In the genomic region with DNA sequence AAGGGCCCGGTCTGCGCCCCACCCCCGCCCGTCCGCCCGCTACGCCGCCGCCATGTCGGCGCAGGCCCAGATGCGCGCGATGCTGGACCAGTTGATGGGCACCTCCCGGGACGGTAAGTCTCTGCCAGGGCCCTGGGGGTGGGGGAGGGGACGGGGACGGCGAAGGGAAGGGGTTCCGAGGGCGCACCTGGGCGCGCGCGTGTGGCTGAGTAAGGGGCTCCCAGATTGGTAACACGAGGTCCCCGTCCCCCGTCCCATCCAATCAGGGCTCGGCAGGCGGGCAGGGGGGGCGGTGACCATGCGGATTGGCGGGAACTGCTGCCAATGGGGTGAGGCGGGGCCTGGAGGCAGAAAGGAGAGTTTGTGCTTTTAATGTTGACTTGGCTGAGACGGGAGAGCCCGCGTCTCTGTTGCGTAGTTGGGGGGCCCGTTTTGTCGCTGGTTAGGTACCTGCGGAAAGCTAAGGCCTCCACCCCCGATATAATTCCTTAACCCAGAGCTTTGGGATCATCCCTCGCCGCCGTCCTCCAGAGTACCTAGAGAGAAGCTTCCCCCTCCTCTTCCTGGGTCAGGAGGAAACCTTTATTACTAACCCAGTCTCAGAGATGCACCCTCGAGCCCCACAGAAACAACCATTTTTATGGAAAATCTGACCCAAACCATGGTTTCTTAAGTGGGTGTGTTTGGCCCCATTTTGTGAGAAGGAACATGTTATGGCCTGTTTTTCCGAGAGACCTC, we compare ENCODE assay signal across 8 cellular contexts. TPM values are rescaled to one million over a fixed set of nuclear protein-coding genes. Genes with fewer than 3 reads are reported as not detected.
DNase-seq lines count a peak whose midpoint lies in the region; ATAC-seq and TF ChIP-seq lines count a peak whose summit lies in the region.

No MANE protein-coding gene starts in this region.

- H3K4me3 ChIP-seq in adrenal gland, result peak overlapping the region; percentile 77 to 99 (median 90)
- H3K4me3 ChIP-seq in heart left ventricle, result peak overlapping the region; percentile 79 to 100 (median 92)
- peak overlapping the region; percentile 78 to 96 (median 90) for H3K4me3 ChIP-seq in transverse colon

- in situ Hi-C loops in GM13976 (cut with MboI; ENCODE audit: low sequenced_read_pairs, unreplicated experiment) (no loop called here), transverse colon (cut with MboI; ENCODE audit: low pct_ligation_motif_present in 1 of 4, low pct_unique_long_range_greater_than_20kb in 1 of 4, low sequenced_read_pairs in 3 of 4) (no loop called here)

- TF ChIP-seq POLR2A in adrenal gland (IDR thresholded peaks at IDR 0.05), result peak in 1 of 2 donors; percentile 89
- TF ChIP-seq POLR2A in heart left ventricle (IDR thresholded peaks at IDR 0.05), result peak in 1 of 2 donors; percentile 51
- peak; percentile 36 for TF ChIP-seq POLR2A in transverse colon (IDR thresholded peaks at IDR 0.05)

- H3K27me3 ChIP-seq in adrenal gland (no peaks in the 10 kb centered on the region), heart left ventricle (no peaks in the 10 kb centered on the region), transverse colon (no peaks in the 10 kb centered on the region)

- intact Hi-C loops in adrenal gland (cut with DNase I) (no loop called here), heart left ventricle (cut with DNase I) (no loop called here), transverse colon (cut with DNase I; ENCODE audit: low total_unique reads) (no loop called here)

- DNase-seq in GM13976 (ENCODE audit: low spot score), result peak; percentile 94
- peak; percentile 83 for DNase-seq in NCI-H1436 treated with DMSO at 0.1 percent for 48 hours (lab: John Stamatoyannopoulos, UW)
- DNase-seq in T follicular helper cell (ENCODE audit: low read depth), result peak; percentile 98
- DNase-seq in adrenal gland, result peak; percentile 97 to 99 (median 98)
- peak; percentile 97 to 98 (median 97) for DNase-seq in heart left ventricle
- peak; percentile 94 for DNase-seq in pons (ENCODE audit: low spot score)
- DNase-seq in transverse colon, result peak; percentile 97

- no peak for TF ChIP-seq EP300 in transverse colon (IDR thresholded peaks at IDR 0.05; ENCODE audit: low read depth)

- H3K9me3 ChIP-seq in adrenal gland (replicated peaks in 1 of 3) (no peaks in the 10 kb centered on the region), heart left ventricle (no peaks in the 10 kb centered on the region), transverse colon (no peaks in the 10 kb centered on the region)

- TF ChIP-seq CTCF in GM13976 (IDR thresholded peaks at IDR 0.05; ENCODE audit: borderline replicate concordance, control extremely low read depth, extremely low read depth, insufficient read depth, missing control alignments) (no peak), adrenal gland (IDR thresholded peaks at IDR 0.05) (no peak), heart left ventricle (IDR thresholded peaks at IDR 0.05) (no peak), transverse colon (IDR thresholded peaks at IDR 0.05) (no peak)

- H3K27ac ChIP-seq in adrenal gland, result peak overlapping the region; percentile 95 to 100 (median 99)
- peak overlapping the region; percentile 95 to 100 (median 99) for H3K27ac ChIP-seq in heart left ventricle
- H3K27ac ChIP-seq in transverse colon, result peak overlapping the region; percentile 98 to 100 (median 100)

- ATAC-seq in HG02840 (IDR thresholded peaks at IDR 0.05; ENCODE audit: low FRiP score, unreplicated experiment) (peak; percentile 62), heart left ventricle (peak; percentile 86 to 89 (median 88))

- 0 to 1% (median 0%) methylated on average over 14 to 47 of the region's 47 CpGs for WGBS in adrenal gland, 4 donors
- WGBS in heart left ventricle, 4 donors, result 0 to 1% (median 0%) methylated on average over 30 to 47 of the region's 47 CpGs
- WGBS in transverse colon (ENCODE audit: low coverage in 1 of 2), 2 donors, result 0% methylated on average over 1 to 29 of the region's 47 CpGs

- H3K36me3 ChIP-seq in adrenal gland (replicated peaks in 1 of 2) (no peaks in the 10 kb centered on the region), heart left ventricle (peaks cover 0 to 25% (median 19%) of the 10 kb centered on the region in 9 donors), transverse colon (no peaks in the 10 kb centered on the region)

- H3K4me1 ChIP-seq in adrenal gland (replicated peaks in 1 of 2) (peaks cover 8 to 37% of the 10 kb centered on the region in 2 donors), heart left ventricle (peaks cover 5 to 52% (median 32%) of the 10 kb centered on the region in 12 donors), transverse colon (peaks cover 7 to 48% (median 20%) of the 10 kb centered on the region in 4 donors)

RNA-seq across cellular contexts. Expression of gene LUC7L2, which starts 0.7 kb away (rescaled TPM):
- total RNA-seq in adrenal gland (10 to 100 TPM; 31.5 to 100.0 (median 54.4) TPM), heart left ventricle (10 to 100 TPM; 29.4 to 55.4 (median 46.3) TPM), transverse colon (100 to 1,000 TPM in 1 of 4 donors, 10 to 100 TPM in 3; 57.3 to 111 (median 76.9) TPM)
- polyA plus RNA-seq in adrenal gland (10 to 100 TPM; 51.2 to 87.6 (median 55.3) TPM), heart left ventricle (10 to 100 TPM; 29.8 to 39.3 TPM)

RNA-seq across cellular contexts. Expression of gene FMC1, which starts 19.2 kb away (rescaled TPM):
- total RNA-seq in adrenal gland, result 10 to 100 TPM in 7 of 8 donors, 1 to 10 TPM in 1; 10.0 to 29.5 (median 20.2) TPM
- 10 to 100 TPM; 14.9 to 98.6 (median 50.0) TPM for polyA plus RNA-seq in adrenal gland
- total RNA-seq in heart left ventricle, result 10 to 100 TPM; 19.0 to 60.0 (median 33.8) TPM
- 10 to 100 TPM; 21.8 to 95.7 TPM for polyA plus RNA-seq in heart left ventricle
- total RNA-seq in transverse colon, result 10 to 100 TPM in 1 of 4 donors, 1 to 10 TPM in 1, not detected in 2; 7.3 to 21.6 TPM

Comparison
In these comparisons a context has a peak if more than half of its experiments do, and no peak if none do; other contexts are left out.
1. Peak in every context shown above with its lines: DNase-seq, ATAC-seq, H3K4me3 ChIP-seq and H3K27ac ChIP-seq.